Comparison of ENCODE assay signal across 8 cellular contexts in the genomic region with DNA sequence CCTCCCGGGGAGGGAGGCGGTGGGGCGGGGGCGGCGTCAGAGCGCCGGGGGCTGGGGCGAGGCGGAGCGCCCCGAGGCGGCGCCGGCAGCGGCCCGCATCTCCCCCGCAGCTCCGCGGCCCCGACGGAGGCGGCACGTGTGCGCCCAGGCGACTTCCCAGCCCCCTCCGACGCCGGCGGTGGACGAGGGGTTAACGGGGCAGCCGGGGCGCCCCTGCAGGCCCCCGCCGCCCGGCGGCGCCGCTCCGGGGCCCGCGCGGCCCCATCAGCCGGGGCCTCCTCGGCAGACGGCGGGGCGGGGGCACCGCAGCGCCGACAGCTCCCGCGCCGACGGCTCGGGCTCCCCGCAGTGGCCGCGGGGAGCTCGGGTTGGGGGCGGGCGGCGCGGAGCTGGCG. TPM values are rescaled to one million over a fixed set of nuclear protein-coding genes. Genes with fewer than 3 reads are reported as not detected.
DNase-seq lines count a peak whose midpoint lies in the region; ATAC-seq and TF ChIP-seq lines count a peak whose summit lies in the region.
"Not testable (repeated sequence)": the region's sequence is repeated elsewhere in the genome, so short reads cannot be mapped to it uniquely, and the experiment has no call there.

No MANE protein-coding gene starts in this region.

- in situ Hi-C loops in gastrocnemius medialis (cut with MboI; ENCODE audit: low sequenced_read_pairs in 4 of 4): not testable (repeated sequence)

- H3K9ac ChIP-seq in adipocyte (ENCODE audit: low read length): not testable (repeated sequence)

- H3K9me3 ChIP-seq in CD8-positive, alpha-beta memory T cell (ENCODE audit: low read length); adipocyte (ENCODE audit: control insufficient read depth, low read length); esophagus squamous epithelium; gastrocnemius medialis; upper lobe of right lung: not testable (repeated sequence)

- not testable (repeated sequence) for H3K27ac ChIP-seq in CD8-positive, alpha-beta memory T cell (ENCODE audit: low read depth, low read length); gastrocnemius medialis; upper lobe of right lung
- H3K27ac ChIP-seq in esophagus squamous epithelium: peak overlapping the region; percentile 42 to 83 (median 74)

- H3K36me3 ChIP-seq in CD8-positive, alpha-beta memory T cell (ENCODE audit: insufficient read depth, low read length); adipocyte (ENCODE audit: control insufficient read depth, insufficient read depth, low read length, severe bottlenecking); esophagus squamous epithelium; gastrocnemius medialis; upper lobe of right lung: not testable (repeated sequence)

- H3K4me3 Mint-ChIP-seq in CD8-positive, alpha-beta memory T cell: peak overlapping the region in 2 of 7 donors; percentile 63 to 66
- H3K4me3 Mint-ChIP-seq in memory B cell: not testable (repeated sequence)

- H3K27ac Mint-ChIP-seq in CD8-positive, alpha-beta memory T cell; memory B cell: not testable (repeated sequence)

- peak in 3 of 5 donors; percentile 19 to 57 (median 24) for DNase-seq in CD8-positive, alpha-beta memory T cell
- not testable (repeated sequence) for DNase-seq in LNCaP clone FGC (ENCODE audit: low read depth); esophagus squamous epithelium (lab: John Stamatoyannopoulos, UW); gastrocnemius medialis; upper lobe of right lung
- DNase-seq in T follicular helper cell (ENCODE audit: low read depth) (peak; percentile 16), adipocyte (ENCODE audit: low read depth) (peak; percentile 44), memory B cell (ENCODE audit: low spot score in 2 of 2) (peak in 1 of 2 donors; percentile 47)

- not testable (repeated sequence) for H3K27me3 Mint-ChIP-seq in CD8-positive, alpha-beta memory T cell
- peaks cover 40% of the 10 kb centered on the region for H3K27me3 Mint-ChIP-seq in memory B cell

- not testable (repeated sequence) for TF ChIP-seq CTCF in LNCaP clone FGC (IDR thresholded peaks at IDR 0.05; ENCODE audit: control insufficient read depth, extremely low read depth, insufficient read depth); esophagus squamous epithelium (IDR thresholded peaks at IDR 0.05); gastrocnemius medialis (IDR thresholded peaks at IDR 0.05 in 4 of 5, conservative IDR thresholded peaks at IDR 0.05 in 1 of 5); upper lobe of right lung (IDR thresholded peaks at IDR 0.05)

- H3K36me3 Mint-ChIP-seq in CD8-positive, alpha-beta memory T cell; memory B cell: not testable (repeated sequence)

- not testable (repeated sequence) for H3K4me3 ChIP-seq in CD8-positive, alpha-beta memory T cell (ENCODE audit: low read length); adipocyte (ENCODE audit: low read length)
- peak overlapping the region; percentile 70 for H3K4me3 ChIP-seq in LNCaP clone FGC (ENCODE audit: low read depth, low read length)
- H3K4me3 ChIP-seq in esophagus squamous epithelium: peak overlapping the region; percentile 63 to 85 (median 70)
- H3K4me3 ChIP-seq in gastrocnemius medialis: peak overlapping the region; percentile 27 to 52 (median 49)
- peak overlapping the region; percentile 54 for H3K4me3 ChIP-seq in upper lobe of right lung

- not testable (repeated sequence) for H3K9me3 Mint-ChIP-seq in CD8-positive, alpha-beta memory T cell; memory B cell

- H3K4me1 ChIP-seq in CD8-positive, alpha-beta memory T cell (ENCODE audit: insufficient read depth, low read length); adipocyte (ENCODE audit: control insufficient read depth, insufficient read depth, low read length); gastrocnemius medialis; upper lobe of right lung: not testable (repeated sequence)
- peaks cover 9 to 42% (median 12%) of the 10 kb centered on the region in 3 donors for H3K4me1 ChIP-seq in esophagus squamous epithelium

- peaks cover 20 to 60% (median 26%) of the 10 kb centered on the region in 3 donors for H3K4me1 Mint-ChIP-seq in CD8-positive, alpha-beta memory T cell
- H3K4me1 Mint-ChIP-seq in memory B cell: peaks cover 17% of the 10 kb centered on the region

- TF ChIP-seq POLR2A in esophagus squamous epithelium (IDR thresholded peaks at IDR 0.05); gastrocnemius medialis (IDR thresholded peaks at IDR 0.05): not testable (repeated sequence)

- 20% methylated on average over 1 of the region's 65 CpGs; no CpG with 5 or more reads in 1 of the 2 donors for WGBS in esophagus squamous epithelium, 2 donors

- POLR2A ChIA-PET in CD8-positive, alpha-beta memory T cell (lab: Charles Lee): interaction anchor here (0.6 kb wide), 1 partner anchor 57 kb away, joined by 3 read pairs; no protein-coding TSS in a partner anchor

- ATAC-seq in memory B cell (ENCODE audit: low read depth) (peak; percentile 34), gastrocnemius medialis (peak in 1 of 2 donors; percentile 6)
- not testable (repeated sequence) for ATAC-seq in upper lobe of right lung

- CTCF ChIA-PET in CD8-positive, alpha-beta memory T cell (lab: Charles Lee): not testable (repeated sequence)

- intact Hi-C loops in esophagus squamous epithelium (cut with DNase I): loop anchor here (10.0 kb wide), 1 partner anchor 139 kb away; no protein-coding TSS in a partner anchor
- intact Hi-C loops in gastrocnemius medialis (cut with DNase I; ENCODE audit: low total_unique reads); upper lobe of right lung (cut with DNase I): not testable (repeated sequence)

- H3K27me3 ChIP-seq in CD8-positive, alpha-beta memory T cell (ENCODE audit: insufficient read depth, low read length, poor library complexity, severe bottlenecking); adipocyte (replicated peaks; ENCODE audit: control insufficient read depth, insufficient read depth, low read length); upper lobe of right lung: not testable (repeated sequence)
- H3K27me3 ChIP-seq in esophagus squamous epithelium (peaks cover 0 to 46% (median 0%) of the 10 kb centered on the region in 4 donors), gastrocnemius medialis (peaks cover 12 to 33% (median 25%) of the 10 kb centered on the region in 3 donors)

RNA-seq across cellular contexts. Expression of gene ADGRL1, which starts 0.3 kb away (rescaled TPM):
- total RNA-seq in CD8-positive, alpha-beta memory T cell: 1 to 10 TPM; 5.8 TPM
- polyA plus RNA-seq in CD8-positive, alpha-beta memory T cell: 0.81 TPM
- 10 to 100 TPM in 2 of 4 donors, 1 to 10 TPM in 2; 6.2 to 21.5 (median 10.7) TPM for total RNA-seq in esophagus squamous epithelium
- 1 to 10 TPM in 2 of 4 donors, under 1 TPM in 2; 0.76 to 3.5 (median 1.2) TPM for total RNA-seq in gastrocnemius medialis
- total RNA-seq in upper lobe of right lung: 26.3 TPM
